Comparison of ENCODE assay signal across 8 cellular contexts in genomic region chr6:43644940-43645612, GRCh38. TPM values are rescaled to one million over a fixed set of nuclear protein-coding genes. Genes with fewer than 3 reads are reported as not detected.
DNase-seq lines count a peak whose midpoint lies in the region; ATAC-seq and TF ChIP-seq lines count a peak whose summit lies in the region.

Gene RSPH9, plus strand, starts transcription at chr6:43645036. Its CDS starts 63 bp downstream, at chr6:43645099.

- peak within 1 kb of the TSS; percentile 37 to 74 (median 68) for H3K27ac ChIP-seq in transverse colon

- H3K4me3 ChIP-seq in fibroblast of the aortic adventitia (ENCODE audit: low read depth, low read length), result peak within 1 kb of the TSS; percentile 61
- H3K4me3 ChIP-seq in transverse colon, result peak within 1 kb of the TSS; percentile 18 to 52 (median 33)

- no peak for TF ChIP-seq EP300 in transverse colon (IDR thresholded peaks at IDR 0.05; ENCODE audit: low read depth)

- TF ChIP-seq CTCF in fibroblast of the aortic adventitia (IDR thresholded peaks at IDR 0.05; ENCODE audit: insufficient read depth, low read length) (no peak), omental fat pad (IDR thresholded peaks at IDR 0.05) (no peak), transverse colon (IDR thresholded peaks at IDR 0.05) (no peak)

- H3K36me3 ChIP-seq in transverse colon, result peaks cover 0 to 14% (median 4%) of the 10 kb centered on the region in 4 donors

- H3K4me1 ChIP-seq in transverse colon, result peaks cover 8 to 13% (median 10%) of the 10 kb centered on the region in 4 donors

- in situ Hi-C loops in transverse colon (cut with MboI; ENCODE audit: low pct_ligation_motif_present in 1 of 4, low pct_unique_long_range_greater_than_20kb in 1 of 4, low sequenced_read_pairs in 3 of 4), result no loop called here

- peak; percentile 68 for DNase-seq in NCI-H510A (lab: John Stamatoyannopoulos, UW)
- peak; percentile 33 for DNase-seq in activated T-helper 1 cell treated with Interleukin-2 at 50 U/mL for 16 hours (ENCODE audit: low read depth)
- DNase-seq in fibroblast of the aortic adventitia (ENCODE audit: low read depth), result peak; percentile 63
- peak; percentile 61 for DNase-seq in omental fat pad (ENCODE audit: low spot score)
- DNase-seq in transverse colon, result peak; percentile 82
- no peak for DNase-seq in superior temporal gyrus (ENCODE audit: extremely low spot score)
- no peak for DNase-seq in DMS79 treated with DMSO at 0.1 percent for 48 hours (lab: John Stamatoyannopoulos, UW)

- WGBS in transverse colon (ENCODE audit: low coverage in 1 of 2), 2 donors, result 0 to 4% methylated on average over 5 to 45 of the region's 52 CpGs

- H3K27me3 ChIP-seq in transverse colon, result no peaks in the 10 kb centered on the region

- TF ChIP-seq POLR2A in transverse colon (IDR thresholded peaks at IDR 0.05), result no peak

- ATAC-seq in GM18868 (IDR thresholded peaks at IDR 0.05; ENCODE audit: unreplicated experiment), result peak; percentile 65
- peak; percentile 91 for ATAC-seq in omental fat pad (ENCODE audit: low FRiP score)

- intact Hi-C loops in transverse colon (cut with DNase I; ENCODE audit: low total_unique reads), result no loop called here

- H3K9me3 ChIP-seq in transverse colon, result no peaks in the 10 kb centered on the region

RNA-seq across cellular contexts. Expression of gene RSPH9, which starts in this region (rescaled TPM):
- total RNA-seq in fibroblast of the aortic adventitia (ENCODE audit: low replicate concordance) (0.18 and 0.57 TPM in 2 replicates), omental fat pad (under 1 TPM in 2 of 4 donors, not detected in 2; 0.09 to 0.44 TPM), transverse colon (not detected)

Comparison
In these comparisons a context has a peak if more than half of its experiments do, and no peak if none do; other contexts are left out.
1. Peak in DNase-seq and H3K4me3 ChIP-seq in fibroblast of the aortic adventitia; RNA of the gene not detected or under 1 TPM.
2. Peak in DNase-seq and ATAC-seq in omental fat pad; RNA of the gene not detected or under 1 TPM.
3. Peak in DNase-seq, H3K4me3 ChIP-seq and H3K27ac ChIP-seq in transverse colon; RNA of the gene not detected or under 1 TPM.
4. DNase-seq: peak in NCI-H510A (single experiment) and activated T-helper 1 cell treated with Interleukin-2 at 50 U/mL for 16 hours (single experiment); none in superior temporal gyrus (single experiment) and DMS79 treated with DMSO at 0.1 percent for 48 hours (single experiment).